ENCODE assay signal across 8 cellular contexts in genomic region chr20:36214684-36215256, GRCh38. TPM values are rescaled to one million over a fixed set of nuclear protein-coding genes. Genes with fewer than 3 reads are reported as not detected.
DNase-seq lines count a peak whose midpoint lies in the region; ATAC-seq, FAIRE-seq and TF ChIP-seq lines count a peak whose summit lies in the region.

No MANE protein-coding gene starts in this region.

- H3K9me3 ChIP-seq in PC-9 (ENCODE audit: insufficient read depth, low read depth) (no peaks in the 10 kb centered on the region), colonic mucosa (no peaks in the 10 kb centered on the region)

- H3K27ac ChIP-seq in PC-9: no peak overlapping the region
- H3K27ac ChIP-seq in colonic mucosa: no peak overlapping the region

- no peak overlapping the region for H2AFZ ChIP-seq in PC-9

- POLR2A ChIA-PET in BJ (lab: Charles Lee) (no interaction called here), PC-9 (lab: Charles Lee; ENCODE audit: unreplicated experiment) (no interaction called here)

- peaks cover 2% of the 10 kb centered on the region for H3K36me3 ChIP-seq in BJ (ENCODE audit: control insufficient read depth, insufficient read depth, low read length)
- no peaks in the 10 kb centered on the region for H3K36me3 ChIP-seq in PC-9 (ENCODE audit: low read depth)
- no peaks in the 10 kb centered on the region for H3K36me3 ChIP-seq in colonic mucosa

- TF ChIP-seq CTCF in BJ (IDR thresholded peaks at IDR 0.05; ENCODE audit: insufficient read depth, low read depth, low read length) (peak; percentile 59), PC-9 (conservative IDR thresholded peaks at IDR 0.05) (peak; percentile 72), colonic mucosa (IDR thresholded peaks at IDR 0.05) (no peak)

- H3K27me3 ChIP-seq in BJ (ENCODE audit: control insufficient read depth, insufficient read depth, low read length) (no peaks in the 10 kb centered on the region), PC-9 (ENCODE audit: insufficient read depth, low read depth) (no peaks in the 10 kb centered on the region), colonic mucosa (no peaks in the 10 kb centered on the region)

- no peak for ATAC-seq in stimulated activated naive CD8-positive, alpha-beta T cell treated with anti-CD3 and anti-CD28 coated beads, Interleukin-15, Interleukin-2, amounts not matched to agents 100 U/mL and 50 U/mL, for 24 hours
- ATAC-seq in GM19463 (IDR thresholded peaks at IDR 0.05; ENCODE audit: unreplicated experiment): no peak
- no peak for ATAC-seq in HG03159 (IDR thresholded peaks at IDR 0.05; ENCODE audit: unreplicated experiment)

- H3F3A ChIP-seq in PC-9 (ENCODE audit: insufficient read depth, low read depth): no peaks in the 10 kb centered on the region; the same call in 1 of the 2 replicates

- no peak for TF ChIP-seq POLR2A in GM12891 (IDR thresholded peaks at IDR 0.05; ENCODE audit: low read depth, low read length)

- DNase-seq in BJ (ENCODE audit: low read depth) (no peak), GM12891 (ENCODE audit: insufficient read length, low spot score) (peak; percentile 51), PC-9 (no peak), fibroblast of peridontal ligament (ENCODE audit: extremely low read depth) (peak; percentile 45), colonic mucosa (no peak)
- peak; percentile 19 for DNase-seq in stimulated activated naive CD8-positive, alpha-beta T cell treated with anti-CD3 and anti-CD28 coated beads, Interleukin-15, Interleukin-2, amounts not matched to agents 100 U/mL and 50 U/mL, for 24 hours

- H3K4me3 ChIP-seq in BJ (ENCODE audit: low read depth, low read length) (no peak overlapping the region), PC-9 (no peak overlapping the region), colonic mucosa (no peak overlapping the region)

- peak; percentile 76 for FAIRE-seq in GM12891 (lab: Jason Lieb, UNC)

- no peak overlapping the region for H3K4me2 ChIP-seq in PC-9

- no peaks in the 10 kb centered on the region for H3K9me2 ChIP-seq in PC-9 (ENCODE audit: insufficient read depth)

- H3K9ac ChIP-seq in colonic mucosa (ENCODE audit: low read depth in 2 of 2, low read length in 2 of 2): no peak overlapping the region

- CTCF ChIA-PET in BJ (lab: Yijun Ruan, JAX): interaction anchor here (0.8 to 3.0 kb wide), 5 partner anchors 13 to 225 kb away, joined by 3 to 17 read pairs (median 14); no protein-coding TSS in a partner anchor
- CTCF ChIA-PET in PC-9 (lab: Charles Lee): interaction anchor here (1.0 kb wide), 1 partner anchor 594 kb away, joined by 3 read pairs; no protein-coding TSS in a partner anchor

- intact Hi-C loops in PC-9 (cut with micrococcal nuclease; ENCODE audit: unreplicated experiment) (loop anchor here (2.0 to 10.0 kb wide), 2 partner anchors 224 to 700 kb away; no protein-coding TSS in a partner anchor), colonic mucosa (cut with DNase I) (no loop called here)

- H3K4me1 ChIP-seq in PC-9 (replicated peaks; ENCODE audit: insufficient read depth) (no peaks in the 10 kb centered on the region), colonic mucosa (no peaks in the 10 kb centered on the region)

- no TSS peak for BruUV-seq in PC-9 (replicated peaks; lab: Mats Ljungman, UMichigan)

- no peaks in the 10 kb centered on the region for H4K20me1 ChIP-seq in PC-9 (ENCODE audit: insufficient read depth)

- no peaks in the 10 kb centered on the region for H3K79me2 ChIP-seq in PC-9 (ENCODE audit: low read depth)

TF ChIP-seq in GM12891, 5 proteins besides CTCF, POLR2A, EP300 and RAD21:
- TF ChIP-seq POLR2AphosphoS5 (IDR thresholded peaks at IDR 0.05; ENCODE audit: low read depth, low read length) (no peak), SPI1 (IDR thresholded peaks at IDR 0.05; ENCODE audit: low read depth, low read length) (no peak), PAX5 (IDR thresholded peaks at IDR 0.05; ENCODE audit: insufficient read depth, low read length, severe bottlenecking) (no peak), POU2F2 (IDR thresholded peaks at IDR 0.05; ENCODE audit: low read depth, low read length) (no peak), TAF1 (IDR thresholded peaks at IDR 0.05; ENCODE audit: low read depth, low read length) (no peak)

RNA-seq across cellular contexts. Expression of gene AAR2, which starts 21.5 kb away (rescaled TPM):
- 35.4 and 54.4 TPM in 2 replicates for polyA plus RNA-seq in BJ (2011; rRNA removed)
- 25.3 and 40.9 TPM in 2 replicates for polyA minus RNA-seq in BJ (2011; rRNA and poly(A)+ RNA removed)
- polyA plus RNA-seq in GM12891 (2012; ENCODE audit: low read depth, missing spikeins): 18.5 TPM
- 19.4 and 25.7 TPM in 2 replicates for total RNA-seq in PC-9 (2021)
- 10 to 100 TPM; 16.1 to 19.9 TPM for total RNA-seq in colonic mucosa

Comparison
In these comparisons a context has a peak if more than half of its experiments do, and no peak if none do; other contexts are left out.
1. DNase-seq: peak in GM12891 (single experiment), fibroblast of peridontal ligament (single experiment) and stimulated activated naive CD8-positive, alpha-beta T cell treated with anti-CD3 and anti-CD28 coated beads, Interleukin-15, Interleukin-2, amounts not matched to agents 100 U/mL and 50 U/mL, for 24 hours (single experiment); none in BJ (single experiment), PC-9 (0 of 2) and colonic mucosa (single experiment).